In genomic region chr9:37370968-37371563, GRCh38 we compare ENCODE assay signal across 8 cellular contexts. TPM values are rescaled to one million over a fixed set of nuclear protein-coding genes. Genes with fewer than 3 reads are reported as not detected.
DNase-seq lines count a peak whose midpoint lies in the region; ATAC-seq lines count a peak whose summit lies in the region.

No MANE protein-coding gene starts in this region.

- no peak overlapping the region for H3K27ac ChIP-seq in GM23248

- no peaks in the 10 kb centered on the region for H3K79me2 ChIP-seq in GM23248 (ENCODE audit: insufficient read depth)

- H3K9me3 ChIP-seq in GM23248 (ENCODE audit: low read depth) = no peaks in the 10 kb centered on the region

- peak overlapping the region; percentile 89 to 92 for H3K27ac Mint-ChIP-seq in effector memory CD8-positive, alpha-beta T cell

- H4K20me1 ChIP-seq in GM23248 (ENCODE audit: insufficient read depth) = no peaks in the 10 kb centered on the region

- H3K36me3 ChIP-seq in GM23248 (ENCODE audit: low read depth) = no peaks in the 10 kb centered on the region

- no peaks in the 10 kb centered on the region for H3K9me2 ChIP-seq in GM23248 (ENCODE audit: insufficient read depth)

- in situ Hi-C loops in GM23248 (cut with MboI) = no loop called here

- H3K4me1 ChIP-seq in GM23248 (ENCODE audit: insufficient read depth) = no peaks in the 10 kb centered on the region

- peak; percentile 76 for ATAC-seq in GM18511 (IDR thresholded peaks at IDR 0.05; ENCODE audit: unreplicated experiment)
- ATAC-seq in GM21381 (IDR thresholded peaks at IDR 0.05; ENCODE audit: unreplicated experiment) = peak; percentile 65
- peak; percentile 53 for ATAC-seq in HG03139 (IDR thresholded peaks at IDR 0.05; ENCODE audit: unreplicated experiment)
- ATAC-seq in effector memory CD8-positive, alpha-beta T cell (replicated peaks) = peak; percentile 27

- H3K4me3 ChIP-seq in GM23248 = no peak overlapping the region

- peaks cover 6 to 7% of the 10 kb centered on the region in 2 donors for H3K4me1 Mint-ChIP-seq in effector memory CD8-positive, alpha-beta T cell (ENCODE audit: low read depth in 2 of 2)

- no peaks in the 10 kb centered on the region; the same call in 1 of the 2 replicates for H3K27me3 ChIP-seq in GM23248 (replicated peaks; ENCODE audit: insufficient read depth)

- no peak overlapping the region for H3K9ac ChIP-seq in GM23248

- no peak overlapping the region for H3K4me3 Mint-ChIP-seq in effector memory CD8-positive, alpha-beta T cell

- H3K27me3 Mint-ChIP-seq in effector memory CD8-positive, alpha-beta T cell = peaks cover 1 to 18% of the 10 kb centered on the region in 2 donors

- no peaks in the 10 kb centered on the region for H3K9me3 Mint-ChIP-seq in effector memory CD8-positive, alpha-beta T cell

- H3K4me2 ChIP-seq in GM23248 (ENCODE audit: unreplicated experiment) = no peak overlapping the region

- 69% methylated on average over 5 of the region's 5 CpGs for WGBS in GM23248 (ENCODE audit: low coverage in 1 of 2, low lambda C conversion rate in 2 of 2, missing lambda C conversion rate in 2 of 2), 2 experiments

- no peak overlapping the region for H2AFZ ChIP-seq in GM23248

- DNase-seq in effector memory CD8-positive, alpha-beta T cell = no peak
- DNase-seq in UCSD-AML1 (lab: John Stamatoyannopoulos, UW; ENCODE audit: unreplicated experiment) = no peak
- no peak for DNase-seq in NCI-H82 (lab: John Stamatoyannopoulos, UW)
- no peak for DNase-seq in NCI-H1930 (lab: John Stamatoyannopoulos, UW)
- DNase-seq in GM23248 = no peak

- peaks cover 2% of the 10 kb centered on the region for H3K36me3 Mint-ChIP-seq in effector memory CD8-positive, alpha-beta T cell (ENCODE audit: insufficient read depth)

- H3F3A ChIP-seq in GM23248 (ENCODE audit: insufficient read depth) = no peaks in the 10 kb centered on the region

RNA-seq across cellular contexts. Expression of gene GRHPR, which starts 51.4 kb away (rescaled TPM):
- 146 and 160 TPM in 2 replicates for total RNA-seq in GM23248 (2014; rRNA removed; shearing (Covaris generic))
- 124 and 125 TPM in 2 replicates for polyA plus RNA-seq in GM23248 (2016; fragmentation: Nextera tagmentation; extraction: Ambion mirVana)
